ENCODE assay signal across 25 cellular contexts in genomic region chr10:3312403-3312802, GRCh38.
"Had no signal": no experiment of that assay in that cellular context is flagged by ENCODE, and none has a peak within 500 bp of the region (broad histone marks: within the 10 kb centered on the region; RNA-seq: fewer than 3 reads in every experiment).

No MANE protein-coding gene starts in this region.

- H3K36me3 ChIP-seq: ascending aorta, brain microvascular endothelial cell, ovary, prostate gland, right atrium auricular region, spleen, upper lobe of left lung had no signal

- H3K27me3 ChIP-seq: ascending aorta, brain microvascular endothelial cell, ovary, right atrium auricular region, testis, upper lobe of left lung had no signal

- ATAC-seq: activated CD4-positive, alpha-beta T cell treated with anti-CD3 and anti-CD28 coated beads for 36 hours; activated naive CD4-positive, alpha-beta T cell treated with anti-CD3 and anti-CD28 coated beads, Interleukin-2, amount 50 U/mL, for 72 hours; activated T-helper 17 cell treated with anti-CD3 and anti-CD28 coated beads, Interleukin-2, amount 50 U/mL, for 72 hours; foreskin keratinocyte; left ventricle myocardium superior; naive thymus-derived CD8-positive, alpha-beta T cell had no signal

- DNase-seq: activated B cell treated with CpG ODN at 0.5 μM for 24 hours; activated CD4-positive, alpha-beta T cell treated with anti-CD3 and anti-CD28 coated beads for 36 hours; activated CD4-positive, alpha-beta T cell treated with anti-CD3 and anti-CD28 coated beads, Interleukin-2, amount 50 U/mL, for 4 hours; activated CD8-positive, alpha-beta memory T cell treated with anti-CD3 and anti-CD28 coated beads for 24 hours; activated CD8-positive, alpha-beta memory T cell treated with anti-CD3 and anti-CD28 coated beads, Interleukin-2, amount 50 U/mL, for 4 hours; activated T-cell treated with anti-CD3 and anti-CD28 coated beads, Interleukin-2, amount 50 U/mL, for 24 hours; brain microvascular endothelial cell; central memory CD4-positive, alpha-beta T cell; effector memory CD4-positive, alpha-beta T cell; foreskin keratinocyte; left ventricle myocardium superior; mammary epithelial cell; naive thymus-derived CD8-positive, alpha-beta T cell; ovary; spleen; stimulated activated CD4-positive, alpha-beta T cell treated with anti-CD3 and anti-CD28 coated beads, Interleukin-4, amount 100 ng/mL, for 1 hour; stimulated activated naive CD4-positive, alpha-beta T cell; T1000; testis; upper lobe of left lung had no signal

- H3K4me1 ChIP-seq: ascending aorta, prostate gland, right atrium auricular region, spleen, testis, upper lobe of left lung had no signal

- H3K27ac ChIP-seq: ascending aorta, brain microvascular endothelial cell, foreskin keratinocyte, ovary, prostate gland, right atrium auricular region, spleen, testis, upper lobe of left lung had no signal

- H3K9me3 ChIP-seq: ascending aorta, ovary, prostate gland, right atrium auricular region, testis, upper lobe of left lung had no signal

- H3K4me3 ChIP-seq: ascending aorta, ovary, prostate gland, right atrium auricular region, spleen, testis, upper lobe of left lung had no signal
